In genomic region chr2:219280682-219281081, GRCh38 we compare ENCODE assay signal across 10 cellular contexts. TPM values are rescaled to one million over a fixed set of nuclear protein-coding genes. Genes with fewer than 3 reads are reported as not detected.
DNase-seq lines count a peak whose midpoint lies in the region; ATAC-seq and TF ChIP-seq lines count a peak whose summit lies in the region.
"Had no signal": no experiment of that assay in that cellular context is flagged by ENCODE, and none has a peak within 500 bp of the region (broad histone marks: within the 10 kb centered on the region; RNA-seq: fewer than 3 reads in every experiment).

No MANE protein-coding gene starts in this region.

- peaks cover 0 to 2% (median 0%) of the 10 kb centered on the region in 7 donors for H3K9me3 Mint-ChIP-seq in CD14-positive monocyte

- H3K27me3 ChIP-seq in MM.1S (replicated peaks; ENCODE audit: insufficient read depth, low read length) (no peaks in the 10 kb centered on the region), ovary (no peaks in the 10 kb centered on the region)

- H3K4me1 Mint-ChIP-seq in CD14-positive monocyte, result peaks cover 29% of the 10 kb centered on the region

- WGBS in ovary, 3 donors, result 85 to 94% (median 93%) methylated on average over 4 of the region's 4 CpGs

- H3K27ac ChIP-seq in MM.1S (ENCODE audit: low read length) (no peak overlapping the region), cingulate gyrus (ENCODE audit: low read depth, low read length) (peak overlapping the region; percentile 100), ovary (peak overlapping the region; percentile 98)

- H3K4me3 ChIP-seq in MM.1S (ENCODE audit: low read length) (no peak overlapping the region), ovary (no peak overlapping the region)

- peak overlapping the region; percentile 35 to 88 for H3K4me3 Mint-ChIP-seq in CD14-positive monocyte

- H3K27me3 Mint-ChIP-seq in CD14-positive monocyte (ENCODE audit: low read depth in 3 of 3), result peaks cover 2 to 6% (median 6%) of the 10 kb centered on the region in 3 donors

- no peak for TF ChIP-seq EP300 in ovary (IDR thresholded peaks at IDR 0.05)

- no peaks in the 10 kb centered on the region for H3K9me3 ChIP-seq in MM.1S (replicated peaks; ENCODE audit: insufficient read depth, low read length)
- H3K9me3 ChIP-seq in ovary, result no peaks in the 10 kb centered on the region

- TF ChIP-seq POLR2A in ovary (IDR thresholded peaks at IDR 0.05), result no peak

- H3K4me1 ChIP-seq in MM.1S (ENCODE audit: low read length) (peaks cover 21% of the 10 kb centered on the region), ovary (ENCODE audit: insufficient read depth) (peaks cover 8% of the 10 kb centered on the region)

- H3K36me3 Mint-ChIP-seq in CD14-positive monocyte, result peaks cover 52 to 57% of the 10 kb centered on the region in 2 donors

- peak overlapping the region; percentile 92 to 98 (median 97) for H3K27ac Mint-ChIP-seq in CD14-positive monocyte

- no peaks in the 10 kb centered on the region for H3K9me2 ChIP-seq in MM.1S (replicated peaks; ENCODE audit: insufficient read depth, low read length)

- DNase-seq in CD14-positive monocyte (ENCODE audit: low spot score), result no peak
- no peak for DNase-seq in MM.1S
- DNase-seq in ovary, result no peak
- DNase-seq in DMS153 treated with DMSO at 0.1 percent for 48 hours (lab: John Stamatoyannopoulos, UW; ENCODE audit: unreplicated experiment), result no peak
- DNase-seq in NCI-H1105 treated with DMSO at 0.1 percent for 48 hours (lab: John Stamatoyannopoulos, UW), result no peak
- no peak for DNase-seq in GDM1 (lab: John Stamatoyannopoulos, UW)
- DNase-seq: EL had no signal

- H3K4me2 ChIP-seq in MM.1S (ENCODE audit: low read depth, low read length), result 0 out of 2 replicates have a peak overlapping the region, but pooled peaks have one; percentile 58

- H3K79me2 ChIP-seq in MM.1S (ENCODE audit: low read length), result peaks cover 10% of the 10 kb centered on the region
- H3K79me2 ChIP-seq: parathyroid adenoma had no signal

- H2AFZ ChIP-seq in MM.1S (ENCODE audit: low read length), result no peak overlapping the region
- H2AFZ ChIP-seq: parathyroid adenoma had no signal

- intact Hi-C loops in CD14-positive monocyte (cut with micrococcal nuclease), result no loop called here
- intact Hi-C loops in ovary (cut with DNase I), result no loop called here

- peaks cover 15% of the 10 kb centered on the region for H3F3A ChIP-seq in MM.1S (ENCODE audit: insufficient read depth, low read length)

- ATAC-seq in GM18519 (IDR thresholded peaks at IDR 0.05; ENCODE audit: low FRiP score, unreplicated experiment), result no peak

- no peak overlapping the region for H3K9ac ChIP-seq in MM.1S (ENCODE audit: low read length)
- H3K9ac ChIP-seq: parathyroid adenoma had no signal

- H3K36me3 ChIP-seq in MM.1S (replicated peaks; ENCODE audit: insufficient read depth, low read length) (no peaks in the 10 kb centered on the region), ovary (no peaks in the 10 kb centered on the region)

- no peaks in the 10 kb centered on the region for H4K20me1 ChIP-seq in MM.1S (ENCODE audit: insufficient read depth, low read length)

- TF ChIP-seq CTCF in CD14-positive monocyte (IDR thresholded peaks at IDR 0.05), result no peak
- TF ChIP-seq CTCF in MM.1S (IDR thresholded peaks at IDR 0.05; ENCODE audit: low read length), result no peak
- no peak for TF ChIP-seq CTCF in ovary (IDR thresholded peaks at IDR 0.05)

RNA-seq across cellular contexts. Expression of gene DNAJB2, which starts 1.5 kb away (rescaled TPM):
- polyA plus RNA-seq in CD14-positive monocyte (1 to 10 TPM; 1.7 to 1.9 TPM), ovary (10 to 100 TPM; 77.9 to 87.5 TPM)
- total RNA-seq in ovary, result 100 to 1,000 TPM in 1 of 7 donors, 10 to 100 TPM in 6; 34.0 to 101 (median 85.7) TPM

RNA-seq across cellular contexts. Expression of gene TUBA4A, which starts 27.0 kb away (rescaled TPM):
- polyA plus RNA-seq in CD14-positive monocyte, result 10 to 100 TPM; 72.7 to 81.9 TPM
- 10 to 100 TPM in 6 of 7 donors, 1 to 10 TPM in 1; 8.4 to 53.6 (median 16.5) TPM for total RNA-seq in ovary
- 10 to 100 TPM in 1 of 2 donors, 1 to 10 TPM in 1; 7.9 to 42.2 TPM for polyA plus RNA-seq in ovary

RNA-seq across cellular contexts. Expression of gene TUBA4B, which starts 27.6 kb away (rescaled TPM):
- not detected for polyA plus RNA-seq in CD14-positive monocyte
- 10 to 100 TPM in 1 of 7 donors, 1 to 10 TPM in 1, under 1 TPM in 3, not detected in 2; 0.27 to 13.2 (median 0.83) TPM for total RNA-seq in ovary
- under 1 TPM; 0.18 to 0.34 TPM for polyA plus RNA-seq in ovary

RNA-seq across cellular contexts. Expression of gene PTPRN, which starts 28.5 kb away (rescaled TPM):
- polyA plus RNA-seq in CD14-positive monocyte (not detected), ovary (1 to 10 TPM in 1 of 2 donors, under 1 TPM in 1; 0.08 to 1.3 TPM)
- total RNA-seq in ovary, result 1 to 10 TPM in 3 of 7 donors, under 1 TPM in 3, not detected in 1; 0.12 to 2.3 (median 0.82) TPM

RNA-seq across cellular contexts. Expression of gene STK16, which starts 35.4 kb away (rescaled TPM):
- polyA plus RNA-seq in CD14-positive monocyte (10 to 100 TPM; 16.7 to 17.8 TPM), ovary (10 to 100 TPM; 19.1 to 29.4 TPM)
- total RNA-seq in ovary, result 10 to 100 TPM; 12.4 to 24.8 (median 17.9) TPM

Comparison
In these comparisons a context has a peak if more than half of its experiments do, and no peak if none do; other contexts are left out.
1. RNA of gene DNAJB2, which starts 1.5 kb away (polyA plus RNA-seq): 77.9 to 87.5 TPM in ovary; 1.7 to 1.9 TPM in CD14-positive monocyte; every median in the first group is over 10 times any median in the second.